ENCODE assay signal across 1 cellular context in the genomic region with DNA sequence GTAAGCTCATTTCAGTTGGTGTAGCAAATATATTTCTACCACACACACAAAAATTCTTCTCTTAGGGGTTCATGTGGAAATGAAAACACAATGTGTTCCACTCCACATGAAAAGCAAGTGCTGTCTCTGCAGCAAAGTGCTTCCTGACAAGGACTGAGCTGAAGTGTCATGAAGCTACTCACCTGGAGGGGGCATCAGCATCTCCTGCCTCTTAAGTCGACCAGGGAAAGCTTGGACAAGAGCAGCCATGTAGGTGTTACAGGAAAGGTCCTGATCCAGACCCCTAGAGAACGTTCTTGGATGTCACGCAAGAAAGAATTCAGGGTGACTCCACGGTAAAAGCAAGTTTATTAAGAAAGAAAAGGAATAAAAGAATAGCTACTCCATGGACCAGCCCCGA.
TF ChIP-seq lines count a peak whose summit lies in the region.

No MANE protein-coding gene starts in this region.

TF ChIP-seq in GM23338, 12 proteins besides CTCF, POLR2A, EP300 and RAD21 (continued from another document):
- peak; percentile 96 for TF ChIP-seq ZNF462 (CRISPR knock-in tag; IDR thresholded peaks at IDR 0.05)
